In the genomic region with DNA sequence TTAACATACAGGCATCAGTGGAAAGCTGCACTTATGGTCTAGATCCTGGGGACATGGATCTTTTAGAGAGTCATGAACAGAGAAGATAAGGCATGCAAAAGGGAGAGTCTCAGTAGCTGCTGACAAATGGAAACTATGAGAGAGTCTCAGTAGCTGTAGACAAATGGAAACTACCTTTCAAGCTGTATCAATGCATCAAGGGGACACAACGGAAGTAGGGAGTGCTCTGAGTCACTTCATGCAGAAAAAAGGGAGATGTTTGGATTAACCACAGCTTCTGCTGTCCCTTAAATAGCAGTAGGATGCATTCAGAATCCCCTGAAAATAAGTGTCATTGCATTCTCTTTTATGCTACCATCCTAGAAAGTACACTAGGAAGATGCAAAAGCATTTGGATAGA, we compare ENCODE assay signal across 15 cellular contexts.
DNase-seq lines count a peak whose midpoint lies in the region; ATAC-seq and TF ChIP-seq lines count a peak whose summit lies in the region.
"Had no signal": no experiment of that assay in that cellular context is flagged by ENCODE, and none has a peak within 500 bp of the region (broad histone marks: within the 10 kb centered on the region; RNA-seq: fewer than 3 reads in every experiment).

No MANE protein-coding gene starts in this region.

- H3K9me3 ChIP-seq in right lobe of liver, result peaks cover 0 to 2% (median 0%) of the 10 kb centered on the region in 4 donors
- H3K9me3 ChIP-seq in A673 (ENCODE audit: low read depth, low read length, poor library complexity, severe bottlenecking), result no peaks in the 10 kb centered on the region

- H3K27ac ChIP-seq in substantia nigra (ENCODE audit: low read depth, low read length, poor library complexity, severe bottlenecking) (no peak overlapping the region), right lobe of liver (no peak overlapping the region), A673 (ENCODE audit: low read depth, low read length, poor library complexity, severe bottlenecking) (no peak overlapping the region)
- H3K27ac ChIP-seq: epithelial cell of prostate had no signal

- H3K27me3 ChIP-seq in right lobe of liver, result no peaks in the 10 kb centered on the region
- no peaks in the 10 kb centered on the region for H3K27me3 ChIP-seq in A673 (replicated peaks; ENCODE audit: insufficient read depth, low read depth, low read length, poor library complexity)

- POLR2A ChIA-PET in A673 (lab: Charles Lee; ENCODE audit: low non-redundant PET), result no interaction called here

- ATAC-seq in GM18867 (IDR thresholded peaks at IDR 0.05; ENCODE audit: unreplicated experiment) (peak; percentile 97), GM21423 (IDR thresholded peaks at IDR 0.05; ENCODE audit: unreplicated experiment) (peak; percentile 91), HG03039 (IDR thresholded peaks at IDR 0.05; ENCODE audit: unreplicated experiment) (peak; percentile 79), right lobe of liver (no peak)
- ATAC-seq: CD8-positive, alpha-beta T cell; stimulated activated effector memory CD8-positive, alpha-beta T cell treated with anti-CD3 and anti-CD28 coated beads, Interleukin-12 subunit alpha, Interleukin-12 subunit beta, amount 100 ng/mL, for 72 hours had no signal

- no peak for TF ChIP-seq CTCF in NB4 (IDR thresholded peaks at IDR 0.05; ENCODE audit: low read depth, low read length)
- TF ChIP-seq CTCF in right lobe of liver (IDR thresholded peaks at IDR 0.05), result no peak
- no peak for TF ChIP-seq CTCF in A673 (conservative IDR thresholded peaks at IDR 0.05; ENCODE audit: low read depth, low read length)

- TF ChIP-seq POLR2A in NB4 (IDR thresholded peaks at IDR 0.05; ENCODE audit: extremely low read depth, insufficient read length), result no peak
- no peak for TF ChIP-seq POLR2A in right lobe of liver (IDR thresholded peaks at IDR 0.05)

- BruUV-seq in A673 (replicated peaks; lab: Mats Ljungman, UMichigan), result no TSS peak

- peak; percentile 1 for DNase-seq in NB4 (ENCODE audit: low read depth)
- DNase-seq in substantia nigra (lab: John Stamatoyannopoulos, UW), result no peak
- no peak for DNase-seq in DMS79 treated with DMSO at 0.1 percent for 48 hours (lab: John Stamatoyannopoulos, UW)
- no peak for DNase-seq in right lobe of liver
- no peak for DNase-seq in A673 (ENCODE audit: low spot score)
- DNase-seq: activated CD4-positive, alpha-beta memory T cell treated with anti-CD3 and anti-CD28 coated beads for 36 hours; CD8-positive, alpha-beta T cell; Kasumi-1; NCI-H2171 had no signal

- CTCF ChIA-PET in A673 (lab: Charles Lee), result no interaction called here

- no peaks in the 10 kb centered on the region for H3K4me1 ChIP-seq in right lobe of liver
- H3K4me1 ChIP-seq in A673 (ENCODE audit: insufficient read depth, low read length, poor library complexity, severe bottlenecking), result no peaks in the 10 kb centered on the region

- intact Hi-C loops in right lobe of liver (cut with DNase I) (no loop called here), A673 (cut with micrococcal nuclease; ENCODE audit: unreplicated experiment) (no loop called here)

- H3K36me3 ChIP-seq in right lobe of liver (no peaks in the 10 kb centered on the region), A673 (ENCODE audit: insufficient read depth, low read length, poor library complexity, severe bottlenecking) (no peaks in the 10 kb centered on the region)

- WGBS in right lobe of liver (ENCODE audit: insufficient coverage, low coverage, low lambda C conversion rate, missing lambda C conversion rate), result 55% methylated on average over 1 of the region's 1 CpG

- H3K4me3 ChIP-seq in NB4 (ENCODE audit: low read depth, low read length) (no peak overlapping the region), right lobe of liver (no peak overlapping the region), A673 (ENCODE audit: low read depth, low read length, poor library complexity, severe bottlenecking) (no peak overlapping the region)
- H3K4me3 ChIP-seq: lung had no signal

Comparison
In these comparisons a context has a peak if more than half of its experiments do, and no peak if none do; other contexts are left out.
1. ATAC-seq: peak in GM18867 (single experiment), GM21423 (single experiment) and HG03039 (single experiment); none in right lobe of liver (0 of 4).